2 cellular contexts compared by ENCODE assay signal in the genomic region with DNA sequence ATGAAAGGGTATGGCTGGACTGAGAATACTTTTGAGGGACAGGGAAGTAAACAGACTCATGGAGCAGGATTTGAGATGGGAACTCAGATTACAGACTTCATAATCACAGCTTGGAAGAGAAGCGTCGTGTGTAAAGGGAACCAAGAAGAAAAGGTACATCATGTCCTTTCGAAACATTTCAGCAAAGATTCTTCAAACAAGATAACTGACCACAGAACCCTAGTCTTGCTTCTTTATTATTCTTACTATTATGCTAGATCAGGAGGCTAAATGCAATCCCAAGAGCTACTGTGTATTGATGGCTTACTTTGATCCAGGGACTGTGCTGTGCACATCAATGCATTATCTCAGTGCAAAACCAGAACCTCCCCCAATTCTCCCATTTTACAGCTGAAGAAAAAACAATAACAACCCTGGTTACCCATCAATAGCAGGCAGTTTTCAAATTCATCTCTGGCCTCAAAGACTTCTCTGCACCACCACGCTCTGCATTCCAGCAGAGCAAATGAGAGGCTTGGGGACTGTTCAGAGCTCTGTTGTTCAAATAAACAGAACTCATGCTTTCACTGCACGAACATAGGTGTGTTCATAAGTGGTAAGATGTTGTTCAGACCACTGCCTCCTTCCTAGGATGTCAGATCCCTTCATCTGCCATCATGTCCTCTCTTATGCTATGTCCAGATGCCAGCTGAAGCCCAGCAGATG.
TF ChIP-seq lines count a peak whose summit lies in the region.

No MANE protein-coding gene starts in this region.

TF ChIP-seq in endothelial cell of umbilical vein, 7 proteins besides CTCF, POLR2A, EP300 and RAD21 (continued from another document):
- no peak for TF ChIP-seq EZH2 (IDR thresholded peaks at IDR 0.05; ENCODE audit: borderline replicate concordance, low read depth, low read length, severe bottlenecking)
- TF ChIP-seq POLR2AphosphoS5 (IDR thresholded peaks at IDR 0.05; ENCODE audit: insufficient read depth, low read depth, low read length) = no peak
- no peak for TF ChIP-seq FOS (IDR thresholded peaks at IDR 0.05; ENCODE audit: borderline replicate concordance, insufficient read depth, low read length)
- TF ChIP-seq MYC (IDR thresholded peaks at IDR 0.05; ENCODE audit: low read depth, low read length) = no peak
- TF ChIP-seq, protein P1, sequence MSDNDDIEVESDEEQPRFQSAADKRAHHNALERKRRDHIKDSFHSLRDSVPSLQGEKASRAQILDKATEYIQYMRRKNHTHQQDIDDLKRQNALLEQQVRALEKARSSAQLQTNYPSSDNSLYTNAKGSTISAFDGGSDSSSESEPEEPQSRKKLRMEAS (IDR thresholded peaks at IDR 0.05; ENCODE audit: insufficient read depth, insufficient read length) = no peak

TF ChIP-seq in HEK293T, 16 proteins besides CTCF, POLR2A, EP300 and RAD21 (continued from another document):
- TF ChIP-seq FOXK2 (IDR thresholded peaks at IDR 0.05) = no peak
- no peak for TF ChIP-seq BHLHE40 (IDR thresholded peaks at IDR 0.05; ENCODE audit: borderline replicate concordance)
- no peak for TF ChIP-seq FOXM1 (IDR thresholded peaks at IDR 0.05; ENCODE audit: borderline replicate concordance)
- no peak for TF ChIP-seq HDGF (IDR thresholded peaks at IDR 0.05; ENCODE audit: borderline replicate concordance)
- no peak for TF ChIP-seq ELF4 (IDR thresholded peaks at IDR 0.05)
- no peak for TF ChIP-seq TARDBP (IDR thresholded peaks at IDR 0.05)
- TF ChIP-seq, protein P2, sequence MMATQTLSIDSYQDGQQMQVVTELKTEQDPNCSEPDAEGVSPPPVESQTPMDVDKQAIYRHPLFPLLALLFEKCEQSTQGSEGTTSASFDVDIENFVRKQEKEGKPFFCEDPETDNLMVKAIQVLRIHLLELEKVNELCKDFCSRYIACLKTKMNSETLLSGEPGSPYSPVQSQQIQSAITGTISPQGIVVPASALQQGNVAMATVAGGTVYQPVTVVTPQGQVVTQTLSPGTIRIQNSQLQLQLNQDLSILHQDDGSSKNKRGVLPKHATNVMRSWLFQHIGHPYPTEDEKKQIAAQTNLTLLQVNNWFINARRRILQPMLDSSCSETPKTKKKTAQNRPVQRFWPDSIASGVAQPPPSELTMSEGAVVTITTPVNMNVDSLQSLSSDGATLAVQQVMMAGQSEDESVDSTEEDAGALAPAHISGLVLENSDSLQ (IDR thresholded peaks at IDR 0.05) = no peak
- no peak for TF ChIP-seq LEF1 (IDR thresholded peaks at IDR 0.05; ENCODE audit: borderline replicate concordance)
- no peak for TF ChIP-seq FOXA1 (IDR thresholded peaks at IDR 0.05)
- TF ChIP-seq L3MBTL2 (conservative IDR thresholded peaks at IDR 0.05) = no peak
- TF ChIP-seq SP1 (IDR thresholded peaks at IDR 0.05) = no peak
- no peak for TF ChIP-seq ARNT (IDR thresholded peaks at IDR 0.05)
